In the genomic region with DNA sequence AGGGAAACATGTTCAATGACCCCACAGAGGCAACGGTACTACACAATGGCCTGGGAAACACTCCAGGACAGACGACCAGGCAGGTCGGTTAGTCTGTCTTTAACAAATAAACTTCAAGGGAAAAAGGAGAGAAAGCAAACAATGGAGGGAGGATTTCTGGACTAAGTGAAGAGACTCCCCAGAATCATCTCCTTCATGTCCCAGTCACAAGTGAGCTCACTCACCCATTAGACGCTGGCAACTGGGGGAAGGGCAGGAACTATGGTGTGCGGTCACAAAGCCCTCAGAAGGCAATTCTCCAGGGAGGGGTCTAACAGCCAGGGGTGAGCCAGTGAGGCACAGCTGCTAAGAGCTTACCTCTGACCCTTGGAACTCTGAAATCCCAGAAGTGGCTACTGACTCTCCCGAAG, we compare ENCODE assay signal across 12 cellular contexts. TPM values are rescaled to one million over a fixed set of nuclear protein-coding genes. Genes with fewer than 3 reads are reported as not detected.
DNase-seq lines count a peak whose midpoint lies in the region; ATAC-seq and TF ChIP-seq lines count a peak whose summit lies in the region.
"Had no signal": no experiment of that assay in that cellular context is flagged by ENCODE, and none has a peak within 500 bp of the region (broad histone marks: within the 10 kb centered on the region; RNA-seq: fewer than 3 reads in every experiment).

No MANE protein-coding gene starts in this region.

- no peaks in the 10 kb centered on the region for H3K4me1 ChIP-seq in IMR-90 (ENCODE audit: control insufficient read depth, insufficient read depth, low read length)
- peaks cover 5% of the 10 kb centered on the region for H3K4me1 ChIP-seq in fibroblast of lung (ENCODE audit: control insufficient read depth, extremely low read depth, insufficient read depth, low read length)

- H4K20me1 ChIP-seq in IMR-90 (ENCODE audit: insufficient read depth, low read length) (peaks cover 90% of the 10 kb centered on the region), fibroblast of lung (ENCODE audit: control insufficient read depth, extremely low read depth, insufficient read depth, low read length) (peaks cover 3% of the 10 kb centered on the region)

- H3K79me1 ChIP-seq in IMR-90 (ENCODE audit: low read depth in 1 of 2, low read length in 2 of 2), result peaks cover 20 to 58% of the 10 kb centered on the region in 2 experiments

- H3K9me3 ChIP-seq in IMR-90 (ENCODE audit: control insufficient read depth, insufficient read depth, low read length) (no peaks in the 10 kb centered on the region), fibroblast of lung (ENCODE audit: control insufficient read depth, insufficient read depth, low read depth, low read length) (no peaks in the 10 kb centered on the region)

- no TSS peak for BruUV-seq in IMR-90 (replicated peaks; lab: Mats Ljungman, UMichigan)

- dilution Hi-C loops in IMR-90 (cut with HindIII; ENCODE audit: low sequenced_read_pairs, unreplicated experiment), result no loop called here

- TF ChIP-seq CTCF in IMR-90 (conservative IDR thresholded peaks at IDR 0.05; ENCODE audit: low read depth, low read length), result no peak
- TF ChIP-seq CTCF in fibroblast of lung (conservative IDR thresholded peaks at IDR 0.05 in 1 of 2, IDR thresholded peaks at IDR 0.05 in 1 of 2; ENCODE audit: low read depth in 1 of 2, low read length in 2 of 2), result no peak

- H3K4ac ChIP-seq in IMR-90 (ENCODE audit: low read depth, low read length), result no peak overlapping the region

- POLR2A ChIA-PET in IMR-90 (lab: Charles Lee; ENCODE audit: unreplicated experiment), result interaction anchor here (0.6 kb wide), 1 partner anchor 11 kb away, joined by 14 read pairs; no protein-coding TSS in a partner anchor

- H3K4me2 ChIP-seq in IMR-90 (ENCODE audit: low read depth, low read length) (no peak overlapping the region), fibroblast of lung (ENCODE audit: extremely low read depth, insufficient read depth, low read length) (no peak overlapping the region)
- H3K4me2 ChIP-seq: KMS-11 had no signal

- peak; percentile 11; the same call in 1 of the 2 replicates for ATAC-seq in IMR-90 (ENCODE audit: low read depth)

- no peak overlapping the region for H2BK120ac ChIP-seq in IMR-90 (ENCODE audit: low read depth, low read length)

- no peak overlapping the region for H3K18ac ChIP-seq in IMR-90 (ENCODE audit: low read depth, low read length)

- TF ChIP-seq POLR2A in IMR-90 (IDR thresholded peaks at IDR 0.05; ENCODE audit: low read depth, low read length), result no peak

- H2AK5ac ChIP-seq in IMR-90 (ENCODE audit: low read depth, low read length), result no peak overlapping the region

- no peak overlapping the region for H3K9ac ChIP-seq in IMR-90 (ENCODE audit: low read depth, low read length)
- H3K9ac ChIP-seq in fibroblast of lung (ENCODE audit: insufficient read depth, low read length), result no peak overlapping the region
- H3K9ac ChIP-seq: KMS-11 had no signal

- CTCF ChIA-PET in IMR-90 (lab: Yijun Ruan, JAX), result no interaction called here

- H3K27ac ChIP-seq in IMR-90 (ENCODE audit: insufficient read depth, low read length) (no peak overlapping the region), fibroblast of lung (ENCODE audit: insufficient read depth, low read length) (peak overlapping the region; percentile 8)
- H3K27ac ChIP-seq: KMS-11 had no signal

- H3K79me2 ChIP-seq in fibroblast of lung (ENCODE audit: control insufficient read depth, insufficient read depth, low read length), result peaks cover 87% of the 10 kb centered on the region

- no peak overlapping the region for H3K56ac ChIP-seq in IMR-90 (ENCODE audit: extremely low read depth, insufficient read depth, low read length)

- DNase-seq in NCI-H2196 (lab: John Stamatoyannopoulos, UW; ENCODE audit: unreplicated experiment) (peak; percentile 18), NCI-H2196 treated with DMSO at 0.1 percent for 48 hours (lab: John Stamatoyannopoulos, UW; ENCODE audit: unreplicated experiment) (no peak), IMR-90 (peak; percentile 12), fibroblast of lung (ENCODE audit: low read depth in 2 of 2) (peak in 1 of 2 donors; percentile 53), retina (peak; percentile 28), foreskin melanocyte (no peak)
- no peak for DNase-seq in activated effector memory CD4-positive, alpha-beta T cell treated with anti-CD3 and anti-CD28 coated beads, Interleukin-2, amount 50 U/mL, for 16 hours
- DNase-seq in activated CD8-positive, alpha-beta memory T cell treated with anti-CD3 and anti-CD28 coated beads, Interleukin-2, amount 50 U/mL, for 48 hours, result no peak
- DNase-seq: 8988T; activated CD4-positive, CD25-positive, alpha-beta regulatory T cell; right cardiac atrium had no signal

- no peak overlapping the region for H4K91ac ChIP-seq in IMR-90 (ENCODE audit: insufficient read depth, low read depth, low read length)

- WGBS in IMR-90 (ENCODE audit: extremely low coverage in 2 of 2, insufficient read length in 1 of 2), 2 experiments, result 100% methylated on average over 2 of the region's 6 CpGs; no CpG with 5 or more reads in 1 of the 2 experiments

- H4K8ac ChIP-seq in IMR-90 (ENCODE audit: low read depth in 2 of 2, low read length in 2 of 2), result no peak overlapping the region

- in situ Hi-C loops in IMR-90 (cut with MboI; ENCODE audit: low sequenced_read_pairs), result no loop called here

- no peak for TF ChIP-seq RAD21 in IMR-90 (IDR thresholded peaks at IDR 0.05; ENCODE audit: low read length)

- H2AFZ ChIP-seq in IMR-90 (replicated peaks; ENCODE audit: low read length, poor library complexity) (no peak overlapping the region), fibroblast of lung (ENCODE audit: low read length) (no peak overlapping the region)

- H2BK5ac ChIP-seq in IMR-90 (ENCODE audit: low read depth, low read length, poor library complexity, severe bottlenecking), result no peak overlapping the region

- H3K9me1 ChIP-seq in IMR-90 (ENCODE audit: insufficient read depth, low read length), result peaks cover 11% of the 10 kb centered on the region

- H3K14ac ChIP-seq in IMR-90 (replicated peaks; ENCODE audit: low read depth, low read length), result no peak overlapping the region

- no peak overlapping the region for H2AK9ac ChIP-seq in IMR-90 (replicated peaks; ENCODE audit: low read depth, low read length, poor library complexity)

- H3K23ac ChIP-seq in IMR-90 (ENCODE audit: low read depth, low read length), result no peak overlapping the region

- peaks cover 38% of the 10 kb centered on the region for H3K36me3 ChIP-seq in IMR-90 (ENCODE audit: control insufficient read depth, insufficient read depth, low read length)
- peaks cover 8% of the 10 kb centered on the region for H3K36me3 ChIP-seq in fibroblast of lung (ENCODE audit: control insufficient read depth, insufficient read depth, low read length)

- H3K4me3 ChIP-seq in IMR-90 (ENCODE audit: insufficient read depth, low read depth, low read length) (no peak overlapping the region), fibroblast of lung (replicated peaks in 1 of 4; ENCODE audit: control extremely low read depth in 1 of 4, insufficient read depth in 1 of 4, low read depth in 3 of 4, low read length in 4 of 4) (no peak overlapping the region)

- intact Hi-C loops in IMR-90 (cut with micrococcal nuclease), result no loop called here

- H4K5ac ChIP-seq in IMR-90 (ENCODE audit: low read depth, low read length), result no peak overlapping the region

- H2BK15ac ChIP-seq in IMR-90 (ENCODE audit: low read depth, low read length), result no peak overlapping the region

- no peak overlapping the region for H2BK20ac ChIP-seq in IMR-90 (ENCODE audit: low read depth, low read length)

- H3K27me3 ChIP-seq in IMR-90 (ENCODE audit: control insufficient read depth, insufficient read depth, low read length) (no peaks in the 10 kb centered on the region), fibroblast of lung (ENCODE audit: control insufficient read depth, insufficient read depth, low read length) (no peaks in the 10 kb centered on the region)

TF ChIP-seq in IMR-90, 13 proteins besides CTCF, POLR2A, EP300 and RAD21 (continues in another document):
- TF ChIP-seq BHLHE40 (IDR thresholded peaks at IDR 0.05; ENCODE audit: low read depth, low read length), result no peak
- TF ChIP-seq, protein P1, sequence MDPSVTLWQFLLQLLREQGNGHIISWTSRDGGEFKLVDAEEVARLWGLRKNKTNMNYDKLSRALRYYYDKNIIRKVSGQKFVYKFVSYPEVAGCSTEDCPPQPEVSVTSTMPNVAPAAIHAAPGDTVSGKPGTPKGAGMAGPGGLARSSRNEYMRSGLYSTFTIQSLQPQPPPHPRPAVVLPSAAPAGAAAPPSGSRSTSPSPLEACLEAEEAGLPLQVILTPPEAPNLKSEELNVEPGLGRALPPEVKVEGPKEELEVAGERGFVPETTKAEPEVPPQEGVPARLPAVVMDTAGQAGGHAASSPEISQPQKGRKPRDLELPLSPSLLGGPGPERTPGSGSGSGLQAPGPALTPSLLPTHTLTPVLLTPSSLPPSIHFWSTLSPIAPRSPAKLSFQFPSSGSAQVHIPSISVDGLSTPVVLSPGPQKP (IDR thresholded peaks at IDR 0.05; ENCODE audit: borderline replicate concordance, low read depth, low read length), result no peak
- TF ChIP-seq FOS (IDR thresholded peaks at IDR 0.05; ENCODE audit: low read depth, low read length), result no peak
- TF ChIP-seq SMC3 (IDR thresholded peaks at IDR 0.05; ENCODE audit: low read depth, low read length), result no peak
- TF ChIP-seq RFX5 (IDR thresholded peaks at IDR 0.05; ENCODE audit: low read depth, low read length), result no peak
- no peak for TF ChIP-seq CHD1 (IDR thresholded peaks at IDR 0.05; ENCODE audit: low read depth, low read length)
- no peak for TF ChIP-seq NFE2L2 (IDR thresholded peaks at IDR 0.05; ENCODE audit: low read depth, low read length)
- TF ChIP-seq CEBPB (IDR thresholded peaks at IDR 0.05; ENCODE audit: low read depth, low read length), result no peak
- TF ChIP-seq MAZ (IDR thresholded peaks at IDR 0.05; ENCODE audit: borderline replicate concordance, low read depth, low read length), result no peak

RNA-seq across cellular contexts. Expression of gene NADK, which starts 55.7 kb away (rescaled TPM):
- 12.5 and 13.6 TPM in 2 replicates for total RNA-seq in IMR-90 (2012; rRNA removed)
- 56.1 and 57.5 TPM in 2 replicates for polyA plus RNA-seq in IMR-90 (2012; rRNA removed)
- 34.3 and 43.7 TPM in 2 replicates for polyA plus RNA-seq in IMR-90 (2012; cell fraction: cytosol; rRNA removed)
- polyA plus RNA-seq in IMR-90 (2012; cell fraction: nucleus; rRNA removed; ENCODE audit: low replicate concordance), result 99.9 and 143 TPM in 2 replicates
- 25.7 and 35.0 TPM in 2 replicates for total RNA-seq in fibroblast of lung
- polyA plus RNA-seq in fibroblast of lung, result 32.7 and 40.2 TPM in 2 replicates
- polyA plus RNA-seq in fibroblast of lung (2012), result 26.4 and 37.7 TPM in 2 replicates
- polyA minus RNA-seq in fibroblast of lung (ENCODE audit: low replicate concordance), result 35.5 and 71.6 TPM in 2 replicates

RNA-seq across cellular contexts. Expression of gene GNB1, which starts 57.0 kb away (rescaled TPM):
- total RNA-seq in IMR-90 (2012; rRNA removed), result 73.5 and 74.7 TPM in 2 replicates
- 366 and 371 TPM in 2 replicates for polyA plus RNA-seq in IMR-90 (2012; rRNA removed)
- 219 and 373 TPM in 2 replicates for polyA plus RNA-seq in IMR-90 (2012; cell fraction: cytosol; rRNA removed)
- polyA plus RNA-seq in IMR-90 (2012; cell fraction: nucleus; rRNA removed; ENCODE audit: low replicate concordance), result 315 and 343 TPM in 2 replicates
- 52.1 and 91.3 TPM in 2 replicates for total RNA-seq in fibroblast of lung
- 485 and 746 TPM in 2 replicates for polyA plus RNA-seq in fibroblast of lung
- 445 and 517 TPM in 2 replicates for polyA plus RNA-seq in fibroblast of lung (2012)
- polyA minus RNA-seq in fibroblast of lung (ENCODE audit: low replicate concordance), result 949 and 1,023 TPM in 2 replicates

Comparison
In these comparisons a context has a peak if more than half of its experiments do, and no peak if none do; other contexts are left out.
1. DNase-seq: peak in NCI-H2196 (single experiment), IMR-90 (single experiment) and retina (single experiment); none in NCI-H2196 treated with DMSO at 0.1 percent for 48 hours (single experiment), activated effector memory CD4-positive, alpha-beta T cell treated with anti-CD3 and anti-CD28 coated beads, Interleukin-2, amount 50 U/mL, for 16 hours (single experiment), foreskin melanocyte (single experiment) and activated CD8-positive, alpha-beta memory T cell treated with anti-CD3 and anti-CD28 coated beads, Interleukin-2, amount 50 U/mL, for 48 hours (single experiment).